21 cellular contexts compared by ENCODE assay signal in genomic region chrX:19647159-19647558, GRCh38.
DNase-seq lines count a peak whose midpoint lies in the region; ATAC-seq, FAIRE-seq and TF ChIP-seq lines count a peak whose summit lies in the region.
"Had no signal": no experiment of that assay in that cellular context is flagged by ENCODE, and none has a peak within 500 bp of the region (broad histone marks: within the 10 kb centered on the region; RNA-seq: fewer than 3 reads in every experiment).

No MANE protein-coding gene starts in this region.

- peak; percentile 20 for FAIRE-seq in astrocyte (lab: Jason Lieb, UNC)

- H3K4me1 ChIP-seq in CD8-positive, alpha-beta T cell (ENCODE audit: insufficient read depth, low read length) = no peaks in the 10 kb centered on the region
- H3K4me1 ChIP-seq in astrocyte (ENCODE audit: insufficient read depth, low read length) (no peaks in the 10 kb centered on the region), SK-N-SH (ENCODE audit: control insufficient read depth in 1 of 2, insufficient read depth in 2 of 2, low read depth in 1 of 2, low read length in 1 of 2) (peaks cover 11 to 28% of the 10 kb centered on the region in 2 experiments; a peak in 2 of 4 replicates)

- peak overlapping the region; percentile 41 for H3K27ac Mint-ChIP-seq in CD8-positive, alpha-beta T cell
- no peak overlapping the region for H3K27ac Mint-ChIP-seq in astrocyte (ENCODE audit: unreplicated experiment)

- intact Hi-C loops in CD8-positive, alpha-beta T cell (cut with DNase I, micrococcal nuclease) = no loop called here

- peaks cover 6% of the 10 kb centered on the region for H3K36me3 ChIP-seq in CD8-positive, alpha-beta T cell (ENCODE audit: insufficient read depth, low read length)
- H3K36me3 ChIP-seq in astrocyte (ENCODE audit: insufficient read depth, low read length) (no peaks in the 10 kb centered on the region), SK-N-SH (replicated peaks in 1 of 2; ENCODE audit: control insufficient read depth in 1 of 2, insufficient read depth in 2 of 2, low read length in 1 of 2) (peaks cover 0 to 19% of the 10 kb centered on the region in 2 experiments)

- H3K4me1 Mint-ChIP-seq in CD8-positive, alpha-beta T cell (ENCODE audit: low read depth) = peaks cover 59% of the 10 kb centered on the region
- peaks cover 16% of the 10 kb centered on the region for H3K4me1 Mint-ChIP-seq in astrocyte (ENCODE audit: low read depth, unreplicated experiment)

- H3K9me3 Mint-ChIP-seq in CD8-positive, alpha-beta T cell = no peaks in the 10 kb centered on the region
- no peaks in the 10 kb centered on the region for H3K9me3 Mint-ChIP-seq in astrocyte (ENCODE audit: unreplicated experiment)

- no peaks in the 10 kb centered on the region for H3K27me3 Mint-ChIP-seq in CD8-positive, alpha-beta T cell (ENCODE audit: low read depth)
- H3K27me3 Mint-ChIP-seq in astrocyte (ENCODE audit: low read depth, unreplicated experiment) = no peaks in the 10 kb centered on the region

- no peak overlapping the region for H3K4me2 ChIP-seq in astrocyte (ENCODE audit: low read length)
- no peak overlapping the region for H3K4me2 ChIP-seq in SK-N-SH

- no peak overlapping the region for H3K4me3 ChIP-seq in CD8-positive, alpha-beta T cell (ENCODE audit: low read depth, low read length)
- H3K4me3 ChIP-seq in astrocyte (ENCODE audit: insufficient read depth, low read depth, low read length) (no peak overlapping the region), SK-N-SH (ENCODE audit: low read depth in 2 of 2, low read length in 1 of 2) (no peak overlapping the region)

- CTCF ChIA-PET in CD8-positive, alpha-beta T cell (lab: Charles Lee) = no interaction called here
- CTCF ChIA-PET in SK-N-SH (lab: Yijun Ruan, JAX) = no interaction called here

- H4K20me1 ChIP-seq in astrocyte (ENCODE audit: insufficient read depth, low read length) (no peaks in the 10 kb centered on the region), SK-N-SH (ENCODE audit: insufficient read depth) (peaks cover 29% of the 10 kb centered on the region)

- H3K9me3 ChIP-seq in CD8-positive, alpha-beta T cell (ENCODE audit: low read length) = no peaks in the 10 kb centered on the region
- H3K9me3 ChIP-seq in astrocyte (ENCODE audit: insufficient read depth, low read depth, low read length) (no peaks in the 10 kb centered on the region), SK-N-SH (no peaks in the 10 kb centered on the region)

- H3K27me3 ChIP-seq in CD8-positive, alpha-beta T cell (ENCODE audit: insufficient read depth, low read length) = no peaks in the 10 kb centered on the region
- H3K27me3 ChIP-seq in astrocyte (ENCODE audit: insufficient read depth, low read length) (no peaks in the 10 kb centered on the region), layer of hippocampus (ENCODE audit: control insufficient read depth, insufficient read depth, low read length) (no peaks in the 10 kb centered on the region), SK-N-SH (ENCODE audit: insufficient read depth) (no peaks in the 10 kb centered on the region)

- H3K4me3 Mint-ChIP-seq in CD8-positive, alpha-beta T cell = no peak overlapping the region
- H3K4me3 Mint-ChIP-seq in astrocyte (ENCODE audit: unreplicated experiment) = no peak overlapping the region

- H3K79me2 ChIP-seq in astrocyte (ENCODE audit: insufficient read depth, low read length) (peaks cover 13% of the 10 kb centered on the region), SK-N-SH (ENCODE audit: insufficient read depth) (peaks cover 97% of the 10 kb centered on the region)

- H2AFZ ChIP-seq in astrocyte (ENCODE audit: low read depth, low read length) = no peak overlapping the region
- no peak overlapping the region for H2AFZ ChIP-seq in SK-N-SH (ENCODE audit: low read depth)

- no peak overlapping the region for H3K9ac ChIP-seq in astrocyte (ENCODE audit: low read length)
- no peak overlapping the region for H3K9ac ChIP-seq in SK-N-SH

- H3K36me3 Mint-ChIP-seq in CD8-positive, alpha-beta T cell = peaks cover 57% of the 10 kb centered on the region
- H3K36me3 Mint-ChIP-seq in astrocyte (ENCODE audit: low read depth, unreplicated experiment) = peaks cover 8% of the 10 kb centered on the region

- ATAC-seq in CD8-positive, alpha-beta T cell = no peak
- ATAC-seq: HCT116 had no signal

- H3K9me2 ChIP-seq in SK-N-SH = no peaks in the 10 kb centered on the region

- TF ChIP-seq CTCF in CD8-positive, alpha-beta T cell (IDR thresholded peaks at IDR 0.05) = no peak
- no peak for TF ChIP-seq CTCF in astrocyte (IDR thresholded peaks at IDR 0.05; ENCODE audit: insufficient read depth, low read depth, low read length)
- TF ChIP-seq CTCF in SK-N-SH (IDR thresholded peaks at IDR 0.05) = no peak

- DNase-seq in CD8-positive, alpha-beta T cell = no peak
- DNase-seq in astrocyte (ENCODE audit: low read depth) (no peak), SK-N-SH (no peak), KG1 (lab: John Stamatoyannopoulos, UW) (no peak)
- DNase-seq in stimulated activated CD4-positive, alpha-beta T cell treated with anti-CD3 and anti-CD28 coated beads, Interleukin-2, amount 100 ng/mL, for 24 hours = no peak
- DNase-seq: ACHN; AML-193; COR-L47; DMS 273 treated with DMSO at 0.1 percent for 48 hours; DND-41; GOT3; NCI-H1105 treated with DMSO at 0.1 percent for 48 hours; NCI-H1694; NCI-H2081 treated with DMSO at 0.1 percent for 48 hours; NCI-H446 treated with DMSO at 0.1 percent for 48 hours; NK-92 treated with Interleukin-12 subunit alpha and Interleukin-12 subunit beta, amount 100 ng/mL, for 24 hours; Right ventricle myocardium superior had no signal

- 74% methylated on average over 1 of the region's 1 CpG for WGBS in SK-N-SH (ENCODE audit: low lambda C conversion rate)

- TF ChIP-seq EP300 in SK-N-SH (IDR thresholded peaks at IDR 0.05; ENCODE audit: borderline replicate concordance in 1 of 2, low read depth in 1 of 2, low read length in 1 of 2) = no peak

- H3F3A ChIP-seq in SK-N-SH (replicated peaks; ENCODE audit: insufficient read depth) = peaks cover 17% of the 10 kb centered on the region

- no peak for TF ChIP-seq RAD21 in SK-N-SH (IDR thresholded peaks at IDR 0.05; ENCODE audit: low read length)

- POLR2A ChIA-PET in CD8-positive, alpha-beta T cell (lab: Charles Lee) = no interaction called here
- POLR2A ChIA-PET in SK-N-SH (lab: Yijun Ruan, JAX) = no interaction called here

- no peak overlapping the region for H3K27ac ChIP-seq in CD8-positive, alpha-beta T cell (ENCODE audit: low read depth, low read length)
- no peak overlapping the region for H3K27ac ChIP-seq in astrocyte (ENCODE audit: low read depth, low read length)
- peak overlapping the region; percentile 72 for H3K27ac ChIP-seq in layer of hippocampus (ENCODE audit: low read depth, low read length)
- peak overlapping the region; percentile 85 for H3K27ac ChIP-seq in temporal lobe (ENCODE audit: low read depth, low read length)
- peak overlapping the region in 1 of 2 experiments; percentile 91; a peak in 2 of 4 replicates for H3K27ac ChIP-seq in SK-N-SH (ENCODE audit: low read depth in 2 of 2, low read length in 1 of 2)
- H3K27ac ChIP-seq: C4-2B had no signal

TF ChIP-seq in SK-N-SH, 30 proteins besides CTCF, POLR2A, EP300 and RAD21 (continues in another document):
- no peak for TF ChIP-seq CHD2 (IDR thresholded peaks at IDR 0.05; ENCODE audit: low read length, partially characterized antibody)
- TF ChIP-seq JUND (IDR thresholded peaks at IDR 0.05) = no peak
- no peak for TF ChIP-seq NRF1 (IDR thresholded peaks at IDR 0.05; ENCODE audit: low read depth, low read length)
- TF ChIP-seq YY1 (IDR thresholded peaks at IDR 0.05; ENCODE audit: low read depth) = no peak
- no peak for TF ChIP-seq TAF1 (IDR thresholded peaks at IDR 0.05; ENCODE audit: borderline replicate concordance, low read depth, low read length)
- no peak for TF ChIP-seq GATA2 (CRISPR knock-in tag; IDR thresholded peaks at IDR 0.05)
- TF ChIP-seq RXRA (IDR thresholded peaks at IDR 0.05; ENCODE audit: borderline replicate concordance, low read depth) = no peak
- TF ChIP-seq USF2 (IDR thresholded peaks at IDR 0.05; ENCODE audit: borderline replicate concordance, low read depth, low read length) = no peak
- no peak for TF ChIP-seq USF1 (IDR thresholded peaks at IDR 0.05; ENCODE audit: borderline replicate concordance, low read depth)
- no peak for TF ChIP-seq NFIC (IDR thresholded peaks at IDR 0.05; ENCODE audit: borderline replicate concordance)
- no peak for TF ChIP-seq GABPA (IDR thresholded peaks at IDR 0.05; ENCODE audit: low read depth)
- no peak for TF ChIP-seq EZH2phosphoT487 (IDR thresholded peaks at IDR 0.05; ENCODE audit: borderline replicate concordance, low read depth)
- no peak for TF ChIP-seq MEF2A (IDR thresholded peaks at IDR 0.05; ENCODE audit: borderline replicate concordance, low read depth)
- TF ChIP-seq ELF1 (IDR thresholded peaks at IDR 0.05) = no peak
- no peak for TF ChIP-seq FOXJ3 (CRISPR knock-in tag; IDR thresholded peaks at IDR 0.05)
- TF ChIP-seq FOSL2 (IDR thresholded peaks at IDR 0.05; ENCODE audit: borderline replicate concordance, low read depth) = no peak

Comparison
In these comparisons a context has a peak if more than half of its experiments do, and no peak if none do; other contexts are left out.
1. H3K27ac ChIP-seq: peak in layer of hippocampus (single experiment) and temporal lobe (single experiment); none in CD8-positive, alpha-beta T cell (single experiment) and astrocyte (single experiment).